ENCODE assay signal across 21 cellular contexts in genomic region chr14:57573193-57573592, GRCh38.
"Had no signal": no experiment of that assay in that cellular context is flagged by ENCODE, and none has a peak within 500 bp of the region (broad histone marks: within the 10 kb centered on the region; RNA-seq: fewer than 3 reads in every experiment).

No MANE protein-coding gene starts in this region.

- H3K9me3 ChIP-seq: testis, vagina had no signal

- H3K36me3 ChIP-seq: neural progenitor cell, vagina had no signal

- DNase-seq: activated gamma-delta T cell treated with Interleukin-2 at 50 U/mL for 16 hours; activated T-cell treated with anti-CD3 and anti-CD28 coated beads, Interleukin-2, amount 50 U/mL, for 1 hour; aorta; effector CD4-positive, alpha-beta T cell; head of caudate nucleus; hypothalamus; left cardiac atrium; naive B cell; posterior cingulate gyrus; small intestine; stimulated activated CD4-positive, alpha-beta T cell treated with anti-CD3 and anti-CD28 coated beads, Interleukin-2, amount 100 ng/mL, for 48 hours; stimulated activated naive CD4-positive, alpha-beta T cell; T1000; testis; trophoblast cell had no signal

- FAIRE-seq: frontal cortex, small intestine had no signal

- ATAC-seq: activated naive CD4-positive, alpha-beta T cell treated with anti-CD3 and anti-CD28 coated beads, Interleukin-2, amount 50 U/mL, for 72 hours; left cardiac atrium; sciatic nerve; WTC11 had no signal

- H3K4me3 ChIP-seq: neural progenitor cell, testis, vagina had no signal

- H3K27ac ChIP-seq: neural progenitor cell, testis, vagina had no signal

- H3K4me1 ChIP-seq: testis, vagina had no signal

- H3K27me3 ChIP-seq: neural progenitor cell, testis, vagina had no signal
